8 cellular contexts compared by ENCODE assay signal in the genomic region with DNA sequence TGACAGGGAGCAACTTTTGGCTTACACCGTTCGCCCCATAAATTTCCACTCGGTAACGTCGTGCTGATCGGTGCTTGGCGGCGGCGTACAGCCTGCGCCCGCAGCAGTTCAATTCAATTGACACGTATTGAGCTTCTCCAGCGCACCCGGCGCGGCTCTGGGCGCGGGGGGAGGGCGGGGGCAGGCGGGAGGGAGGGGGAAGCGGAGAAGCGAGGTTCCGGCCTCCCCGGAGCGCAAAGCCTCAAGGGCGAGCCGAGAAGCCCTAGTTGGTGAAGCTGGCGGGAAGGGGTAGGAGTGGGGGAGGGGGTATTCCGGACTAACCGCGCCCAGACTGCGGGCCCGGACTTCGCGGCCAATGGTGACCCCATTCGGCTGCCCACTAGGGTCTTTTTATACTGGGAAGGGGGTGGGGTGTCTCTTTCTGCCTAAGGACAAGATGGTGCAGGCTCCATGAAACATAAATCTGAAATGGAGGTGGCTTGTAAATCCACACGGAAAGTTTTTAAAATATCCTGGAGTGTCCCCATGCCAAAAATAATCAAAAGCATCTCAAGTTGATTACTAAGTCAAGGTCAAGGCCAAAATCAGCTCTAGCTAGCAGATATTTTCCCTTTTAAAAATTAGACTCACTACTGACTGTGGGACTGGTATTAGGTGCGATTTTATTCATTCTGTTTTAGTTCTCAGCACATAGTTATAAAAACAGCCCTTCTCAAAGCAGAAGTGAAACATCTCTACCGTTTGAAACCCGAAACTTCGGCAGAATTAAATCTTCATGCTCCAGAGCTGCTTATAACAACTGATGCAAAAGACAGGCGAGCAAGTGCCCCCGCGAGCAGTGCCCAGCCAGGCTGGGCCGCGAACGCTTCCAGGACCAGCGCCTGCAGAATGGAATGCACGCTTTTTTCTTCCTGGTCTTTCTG. TPM values are rescaled to one million over a fixed set of nuclear protein-coding genes. Genes with fewer than 3 reads are reported as not detected.
A peak's percentile ranks its signal among the peaks of the same experiment; 100 is the strongest.
DNase-seq lines count a peak whose midpoint lies in the region; ATAC-seq and TF ChIP-seq lines count a peak whose summit lies in the region.

No MANE protein-coding gene starts in this region.

- peak overlapping the region; percentile 57 for H3K4me3 ChIP-seq in AG04450 (ENCODE audit: low read depth, low read length)
- H3K4me3 ChIP-seq in ascending aorta: peak overlapping the region; percentile 74 to 92
- peak overlapping the region; percentile 63 to 75 (median 70) for H3K4me3 ChIP-seq in stomach

- WGBS in stomach, 5 donors: 7 to 15% (median 9%) methylated on average over 17 to 48 of the region's 49 CpGs

- H3K27me3 ChIP-seq in AG04450 (ENCODE audit: control insufficient read depth, insufficient read depth, low read length): no peaks in the 10 kb centered on the region
- H3K27me3 ChIP-seq in ascending aorta: no peaks in the 10 kb centered on the region
- peaks cover 0 to 76% (median 11%) of the 10 kb centered on the region in 3 donors for H3K27me3 ChIP-seq in stomach

- intact Hi-C loops in ascending aorta (cut with DNase I) (loop anchor here (2.0 to 10.0 kb wide), 6 partner anchors 33 to 1295 kb away; partner anchors contain the start of gene MID1IP1), stomach (cut with DNase I; ENCODE audit: low total_unique reads) (loop anchor here (10.0 kb wide), 1 partner anchor 55 kb away; no protein-coding TSS in a partner anchor)

- CTCF ChIA-PET in AG04450 (lab: Charles Lee): interaction anchor here (0.6 kb wide), 1 partner anchor 10 kb away, joined by 3 read pairs; no protein-coding TSS in a partner anchor

- ATAC-seq in GM18858 (IDR thresholded peaks at IDR 0.05; ENCODE audit: unreplicated experiment) (peak; percentile 46), HG03565 (IDR thresholded peaks at IDR 0.05; ENCODE audit: unreplicated experiment) (peak; percentile 47)

- TF ChIP-seq CTCF in AG04450 (IDR thresholded peaks at IDR 0.05; ENCODE audit: low read depth, low read length) (no peak), ascending aorta (IDR thresholded peaks at IDR 0.05) (no peak), stomach (IDR thresholded peaks at IDR 0.05) (no peak)

- H3K36me3 ChIP-seq in ascending aorta: no peaks in the 10 kb centered on the region
- H3K36me3 ChIP-seq in stomach: no peaks in the 10 kb centered on the region

- no peak for TF ChIP-seq EP300 in stomach (IDR thresholded peaks at IDR 0.05)

- POLR2A ChIA-PET in AG04450 (lab: Yijun Ruan, JAX): no interaction called here

- peak; percentile 34 for TF ChIP-seq POLR2A in Raji (IDR thresholded peaks at IDR 0.05; ENCODE audit: insufficient read depth, low read depth, low read length)
- TF ChIP-seq POLR2A in stomach (IDR thresholded peaks at IDR 0.05): no peak

- H3K4me1 ChIP-seq in ascending aorta: peaks cover 0 to 11% of the 10 kb centered on the region in 2 donors
- H3K4me1 ChIP-seq in stomach: peaks cover 9 to 66% (median 32%) of the 10 kb centered on the region in 4 donors

- no peaks in the 10 kb centered on the region; the same call in 1 of the 2 replicates for H3K9me3 ChIP-seq in AG04450 (ENCODE audit: control insufficient read depth, insufficient read depth, low read length)
- no peaks in the 10 kb centered on the region for H3K9me3 ChIP-seq in ascending aorta
- peaks cover 0 to 24% (median 0%) of the 10 kb centered on the region in 4 donors for H3K9me3 ChIP-seq in stomach

- H3K27ac ChIP-seq in AG04450 (ENCODE audit: low read depth, low read length) (no peak overlapping the region), ascending aorta (peak overlapping the region; percentile 87 to 92), stomach (peak overlapping the region; percentile 88 to 95 (median 93))

- DNase-seq in AG04450 (ENCODE audit: low read depth, low spot score) (no peak), ascending aorta (ENCODE audit: low spot score in 2 of 2) (no peak), left kidney (ENCODE audit: low read depth, low spot score) (peak; percentile 69), stomach (no peak), T1000 (lab: John Stamatoyannopoulos, UW) (no peak)

RNA-seq across cellular contexts. Expression of gene BCOR, which starts 1.5 kb away (rescaled TPM):
- polyA plus RNA-seq in AG04450 (2011; rRNA removed) (5.4 and 8.6 TPM in 2 replicates), stomach (10 to 100 TPM in 1 of 3 donors, 1 to 10 TPM in 2; 4.4 to 11.8 (median 5.0) TPM)
- 13.0 and 16.9 TPM in 2 replicates for polyA minus RNA-seq in AG04450 (2011; rRNA and poly(A)+ RNA removed)
- total RNA-seq in ascending aorta (26.7 TPM), stomach (10 to 100 TPM; 11.0 to 45.5 (median 34.8) TPM)
